In genomic region chr14:38207830-38208815, GRCh38 we compare ENCODE assay signal across 1 cellular context.
TF ChIP-seq lines count a peak whose summit lies in the region.

A gene with protein sequence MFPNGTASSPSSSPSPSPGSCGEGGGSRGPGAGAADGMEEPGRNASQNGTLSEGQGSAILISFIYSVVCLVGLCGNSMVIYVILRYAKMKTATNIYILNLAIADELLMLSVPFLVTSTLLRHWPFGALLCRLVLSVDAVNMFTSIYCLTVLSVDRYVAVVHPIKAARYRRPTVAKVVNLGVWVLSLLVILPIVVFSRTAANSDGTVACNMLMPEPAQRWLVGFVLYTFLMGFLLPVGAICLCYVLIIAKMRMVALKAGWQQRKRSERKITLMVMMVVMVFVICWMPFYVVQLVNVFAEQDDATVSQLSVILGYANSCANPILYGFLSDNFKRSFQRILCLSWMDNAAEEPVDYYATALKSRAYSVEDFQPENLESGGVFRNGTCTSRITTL (plus strand): TSS chr14:38207904. CDS start chr14:38209390, 1,486 bp downstream.

TF ChIP-seq in HepG2, 621 proteins besides CTCF, POLR2A, EP300 and RAD21 (continued from another document and continues in another):
- TF ChIP-seq, protein P1, sequence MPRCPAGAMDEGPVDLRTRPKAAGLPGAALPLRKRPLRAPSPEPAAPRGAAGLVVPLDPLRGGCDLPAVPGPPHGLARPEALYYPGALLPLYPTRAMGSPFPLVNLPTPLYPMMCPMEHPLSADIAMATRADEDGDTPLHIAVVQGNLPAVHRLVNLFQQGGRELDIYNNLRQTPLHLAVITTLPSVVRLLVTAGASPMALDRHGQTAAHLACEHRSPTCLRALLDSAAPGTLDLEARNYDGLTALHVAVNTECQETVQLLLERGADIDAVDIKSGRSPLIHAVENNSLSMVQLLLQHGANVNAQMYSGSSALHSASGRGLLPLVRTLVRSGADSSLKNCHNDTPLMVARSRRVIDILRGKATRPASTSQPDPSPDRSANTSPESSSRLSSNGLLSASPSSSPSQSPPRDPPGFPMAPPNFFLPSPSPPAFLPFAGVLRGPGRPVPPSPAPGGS (CRISPR knock-in tag; IDR thresholded peaks at IDR 0.05) = no peak
- TF ChIP-seq ZNF317 (CRISPR knock-in tag; IDR thresholded peaks at IDR 0.05) = no peak
- TF ChIP-seq KMT2A (CRISPR knock-in tag; IDR thresholded peaks at IDR 0.05) = no peak
- no peak for TF ChIP-seq TP53 (CRISPR knock-in tag; conservative IDR thresholded peaks at IDR 0.05)
- TF ChIP-seq, protein P2, sequence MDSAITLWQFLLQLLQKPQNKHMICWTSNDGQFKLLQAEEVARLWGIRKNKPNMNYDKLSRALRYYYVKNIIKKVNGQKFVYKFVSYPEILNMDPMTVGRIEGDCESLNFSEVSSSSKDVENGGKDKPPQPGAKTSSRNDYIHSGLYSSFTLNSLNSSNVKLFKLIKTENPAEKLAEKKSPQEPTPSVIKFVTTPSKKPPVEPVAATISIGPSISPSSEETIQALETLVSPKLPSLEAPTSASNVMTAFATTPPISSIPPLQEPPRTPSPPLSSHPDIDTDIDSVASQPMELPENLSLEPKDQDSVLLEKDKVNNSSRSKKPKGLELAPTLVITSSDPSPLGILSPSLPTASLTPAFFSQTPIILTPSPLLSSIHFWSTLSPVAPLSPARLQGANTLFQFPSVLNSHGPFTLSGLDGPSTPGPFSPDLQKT (CRISPR knock-in tag; IDR thresholded peaks at IDR 0.05; ENCODE audit: borderline replicate concordance) = no peak
- no peak for TF ChIP-seq ZGPAT (CRISPR knock-in tag; IDR thresholded peaks at IDR 0.05)
- 0 out of 2 replicates have a peak, but pooled peaks have one; percentile 4 for TF ChIP-seq ZNF451 (CRISPR knock-in tag; IDR thresholded peaks at IDR 0.05)
- TF ChIP-seq ZNF737 (CRISPR knock-in tag; IDR thresholded peaks at IDR 0.05; ENCODE audit: borderline replicate concordance) = no peak
- peak; percentile 46; the same call in 1 of the 2 replicates for TF ChIP-seq E2F1 (CRISPR knock-in tag; IDR thresholded peaks at IDR 0.05)
- no peak for TF ChIP-seq DPF2 (CRISPR knock-in tag; IDR thresholded peaks at IDR 0.05; ENCODE audit: borderline replicate concordance, low read depth)
- TF ChIP-seq IKZF4 (CRISPR knock-in tag; IDR thresholded peaks at IDR 0.05; ENCODE audit: borderline replicate concordance, low read depth, not compliant biosample characterization) = peak; percentile 44
- TF ChIP-seq ZNF709 (CRISPR knock-in tag; IDR thresholded peaks at IDR 0.05) = no peak
- TF ChIP-seq SMAD1 (CRISPR knock-in tag; IDR thresholded peaks at IDR 0.05; ENCODE audit: borderline replicate concordance, low read depth) = no peak
- no peak for TF ChIP-seq RBFOX2 (IDR thresholded peaks at IDR 0.05; ENCODE audit: low read depth, low read length)
- no peak for TF ChIP-seq AHR (CRISPR knock-in tag; IDR thresholded peaks at IDR 0.05)
- TF ChIP-seq ZNF574 (CRISPR knock-in tag; IDR thresholded peaks at IDR 0.05) = no peak; the same call in 1 of the 2 replicates
- no peak for TF ChIP-seq ZFAT (CRISPR knock-in tag; conservative IDR thresholded peaks at IDR 0.05)
- TF ChIP-seq MEF2D (CRISPR knock-in tag; IDR thresholded peaks at IDR 0.05) = peak; percentile 44; the same call in 1 of the 2 replicates
- TF ChIP-seq ZNF333 (CRISPR knock-in tag; IDR thresholded peaks at IDR 0.05; ENCODE audit: borderline replicate concordance) = 0 out of 2 replicates have a peak, but pooled peaks have one; percentile 29
- TF ChIP-seq XRCC5 (optimal IDR thresholded peaks at IDR 0.05; ENCODE audit: low read length) = no peak
- peak; percentile 71 for TF ChIP-seq ZNF781 (CRISPR knock-in tag; IDR thresholded peaks at IDR 0.05; ENCODE audit: borderline replicate concordance, not compliant biosample characterization)
- no peak for TF ChIP-seq ZNF10 (CRISPR knock-in tag; IDR thresholded peaks at IDR 0.05; ENCODE audit: borderline replicate concordance, low read depth)
- TF ChIP-seq SPEN (CRISPR knock-in tag; IDR thresholded peaks at IDR 0.05; ENCODE audit: low read depth) = no peak
- TF ChIP-seq HHEX (CRISPR knock-in tag; IDR thresholded peaks at IDR 0.05) = no peak
- no peak for TF ChIP-seq ZFP62 (CRISPR knock-in tag; IDR thresholded peaks at IDR 0.05)
- no peak for TF ChIP-seq ZNF749 (CRISPR knock-in tag; IDR thresholded peaks at IDR 0.05; ENCODE audit: borderline replicate concordance)
- no peak for TF ChIP-seq ZFP36 (IDR thresholded peaks at IDR 0.05; ENCODE audit: borderline replicate concordance, low read depth, low read length, partially characterized antibody)
- TF ChIP-seq ZBTB26 (CRISPR knock-in tag; IDR thresholded peaks at IDR 0.05; ENCODE audit: borderline replicate concordance) = no peak
- no peak for TF ChIP-seq ZSCAN20 (CRISPR knock-in tag; IDR thresholded peaks at IDR 0.05; ENCODE audit: borderline replicate concordance)
- no peak for TF ChIP-seq AHDC1 (CRISPR knock-in tag; IDR thresholded peaks at IDR 0.05; ENCODE audit: borderline replicate concordance)
- no peak for TF ChIP-seq ZNF138 (CRISPR knock-in tag; IDR thresholded peaks at IDR 0.05; ENCODE audit: low read depth)
- TF ChIP-seq IKZF5 (CRISPR knock-in tag; IDR thresholded peaks at IDR 0.05) = no peak
- no peak for TF ChIP-seq ZNF704 (CRISPR knock-in tag; IDR thresholded peaks at IDR 0.05; ENCODE audit: borderline replicate concordance)
- TF ChIP-seq MYPOP (CRISPR knock-in tag; IDR thresholded peaks at IDR 0.05) = peak; percentile 72
- TF ChIP-seq HINFP (CRISPR knock-in tag; IDR thresholded peaks at IDR 0.05; ENCODE audit: low read depth) = 0 out of 2 replicates have a peak, but pooled peaks have one; percentile 16
- TF ChIP-seq ZNF563 (CRISPR knock-in tag; IDR thresholded peaks at IDR 0.05) = no peak
- TF ChIP-seq KMT2B (CRISPR knock-in tag; IDR thresholded peaks at IDR 0.05) = no peak
- no peak for TF ChIP-seq ARNT (IDR thresholded peaks at IDR 0.05)
